In the genomic region with DNA sequence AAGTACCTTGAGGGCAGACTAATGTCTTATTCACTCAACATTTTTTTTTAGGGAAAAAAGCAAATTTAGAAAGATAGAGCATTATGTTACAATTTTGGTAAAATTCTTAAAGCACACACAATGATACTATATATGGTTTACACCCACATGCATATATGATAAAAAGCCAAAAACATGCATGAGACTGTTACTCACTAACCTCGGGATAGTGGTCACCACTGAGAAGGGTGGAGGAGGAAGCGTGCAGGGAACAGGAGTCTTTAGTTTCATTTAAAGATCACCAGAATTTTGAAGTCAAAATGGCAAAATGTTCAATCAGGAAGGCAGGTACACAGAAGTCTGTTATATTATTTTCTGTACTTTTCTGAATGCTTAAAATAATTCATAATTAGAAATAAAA, we compare ENCODE assay signal across 22 cellular contexts.
"Had no signal": no experiment of that assay in that cellular context is flagged by ENCODE, and none has a peak within 500 bp of the region (broad histone marks: within the 10 kb centered on the region; RNA-seq: fewer than 3 reads in every experiment).

No MANE protein-coding gene starts in this region.

- DNase-seq: activated CD4-positive, alpha-beta T cell treated with anti-CD3 and anti-CD28 coated beads for 36 hours; activated CD8-positive, alpha-beta memory T cell treated with anti-CD3 and anti-CD28 coated beads, Interleukin-2, amount 50 U/mL, for 4 hours; activated CD8-positive, alpha-beta T cell treated with anti-CD3 and anti-CD28 coated beads for 36 hours; activated gamma-delta T cell treated with Interleukin-2 at 50 U/mL for 16 hours; brain microvascular endothelial cell; cerebellar nuclear complex; effector memory CD4-positive, alpha-beta T cell; heart right ventricle; left colon; naive B cell; ovary; stimulated activated CD4-positive, alpha-beta T cell treated with anti-CD3 and anti-CD28 coated beads, Interleukin-12 subunit alpha, Interleukin-12 subunit beta, amount 100 ng/mL, for 4 hours; stimulated activated CD4-positive, alpha-beta T cell treated with anti-CD3 and anti-CD28 coated beads, Interleukin-2, amount 100 ng/mL, for 24 hours; substantia nigra; T-helper 1 cell; transverse colon; WERI-Rb-1 had no signal

- H3K27me3 Mint-ChIP-seq: activated CD4-positive, alpha-beta T cell treated with anti-CD3 and anti-CD28 coated beads for 36 hours; activated CD8-positive, alpha-beta T cell treated with anti-CD3 and anti-CD28 coated beads for 36 hours; activated naive CD8-positive, alpha-beta T cell; naive B cell; stimulated activated memory B cell treated with anti-CD40 and anti-IgM and Interleukin-4, amounts not matched to agents 10 μg/mL and 1 μg/mL and 100 μg/mL, for 72 hours had no signal

- H3K27ac Mint-ChIP-seq: activated CD4-positive, alpha-beta T cell treated with anti-CD3 and anti-CD28 coated beads for 36 hours; activated CD8-positive, alpha-beta T cell treated with anti-CD3 and anti-CD28 coated beads for 36 hours; activated naive CD8-positive, alpha-beta T cell; stimulated activated memory B cell treated with anti-CD40 and anti-IgM and Interleukin-4, amounts not matched to agents 10 μg/mL and 1 μg/mL and 100 μg/mL, for 72 hours had no signal

- H3K9me3 Mint-ChIP-seq: activated CD8-positive, alpha-beta T cell treated with anti-CD3 and anti-CD28 coated beads for 36 hours; naive B cell; stimulated activated memory B cell treated with anti-CD40 and anti-IgM and Interleukin-4, amounts not matched to agents 10 μg/mL and 1 μg/mL and 100 μg/mL, for 72 hours had no signal

- FAIRE-seq: islet of Langerhans had no signal

- H3K36me3 ChIP-seq: brain microvascular endothelial cell, gastroesophageal sphincter, heart right ventricle, ovary, transverse colon, WERI-Rb-1 had no signal

- H3K4me3 Mint-ChIP-seq: activated CD4-positive, alpha-beta T cell treated with anti-CD3 and anti-CD28 coated beads for 36 hours; activated CD8-positive, alpha-beta T cell treated with anti-CD3 and anti-CD28 coated beads for 36 hours; activated naive CD8-positive, alpha-beta T cell; stimulated activated memory B cell treated with anti-CD40 and anti-IgM and Interleukin-4, amounts not matched to agents 10 μg/mL and 1 μg/mL and 100 μg/mL, for 72 hours had no signal

- H3K9me3 ChIP-seq: gastroesophageal sphincter, heart right ventricle, ovary, transverse colon had no signal

- ATAC-seq: activated CD4-positive, alpha-beta T cell treated with anti-CD3 and anti-CD28 coated beads for 36 hours; activated CD8-positive, alpha-beta T cell treated with anti-CD3 and anti-CD28 coated beads for 36 hours; gastroesophageal sphincter; left colon; sciatic nerve; stimulated activated memory B cell treated with anti-CD40 and anti-IgM and Interleukin-4, amounts not matched to agents 10 μg/mL and 1 μg/mL and 100 μg/mL, for 72 hours had no signal

- H3K4me3 ChIP-seq: gastroesophageal sphincter, heart right ventricle, ovary, transverse colon had no signal

- H3K27me3 ChIP-seq: brain microvascular endothelial cell, gastroesophageal sphincter, heart right ventricle, ovary, transverse colon had no signal

- H3K36me3 Mint-ChIP-seq: naive B cell had no signal
